In genomic region chr14:95394981-95395737, GRCh38 we compare ENCODE assay signal across 29 cellular contexts.
DNase-seq lines count a peak whose midpoint lies in the region; ATAC-seq and TF ChIP-seq lines count a peak whose summit lies in the region.
"Had no signal": no experiment of that assay in that cellular context is flagged by ENCODE, and none has a peak within 500 bp of the region (broad histone marks: within the 10 kb centered on the region; RNA-seq: fewer than 3 reads in every experiment).

No MANE protein-coding gene starts in this region.

- peaks cover 3% of the 10 kb centered on the region for H3K27me3 Mint-ChIP-seq in activated CD4-positive, alpha-beta T cell treated with anti-CD3 and anti-CD28 coated beads for 36 hours
- H3K27me3 Mint-ChIP-seq: effector memory CD8-positive, alpha-beta T cell had no signal

- no peaks in the 10 kb centered on the region for H3K36me3 ChIP-seq in HEK293 (ENCODE audit: control insufficient read depth in 2 of 2, insufficient read depth in 1 of 2, low read length in 2 of 2)
- H3K36me3 ChIP-seq in gastrocnemius medialis, result no peaks in the 10 kb centered on the region
- H3K36me3 ChIP-seq: ovary had no signal

- CTCF ChIA-PET in activated CD4-positive, alpha-beta T cell treated with anti-CD3 and anti-CD28 coated beads for 36 hours (lab: Charles Lee), result no interaction called here
- CTCF ChIA-PET in HEK293 (lab: Yijun Ruan, JAX), result interaction anchor here (1.3 kb wide), 1 partner anchor 37 kb away, joined by 4 read pairs; no protein-coding TSS in a partner anchor

- H3K27ac Mint-ChIP-seq in activated CD4-positive, alpha-beta T cell treated with anti-CD3 and anti-CD28 coated beads for 36 hours, result no peak overlapping the region
- H3K27ac Mint-ChIP-seq: effector memory CD8-positive, alpha-beta T cell; T-helper 1 cell treated with Interleukin-12 subunit alpha and Interleukin-12 subunit beta and Interleukin-4 antibody, amounts not matched to agents 30 μg/mL and 1 μg/mL, for 36 hours had no signal

- no peak for DNase-seq in activated CD4-positive, alpha-beta T cell treated with anti-CD3 and anti-CD28 coated beads for 36 hours
- no peak for DNase-seq in activated CD4-positive, alpha-beta T cell treated with anti-CD3 and anti-CD28 coated beads for 48 hours
- DNase-seq in gastrocnemius medialis, result peak; percentile 13 to 31
- no peak for DNase-seq in NCI-H774 (lab: John Stamatoyannopoulos, UW)
- DNase-seq: activated CD4-positive, alpha-beta T cell treated with anti-CD3 and anti-CD28 coated beads, Interleukin-2, amount 50 U/mL, for 1 hour; activated CD8-positive, alpha-beta memory T cell treated with anti-CD3 and anti-CD28 coated beads, Interleukin-2, amount 50 U/mL, for 48 hours; activated effector memory CD4-positive, alpha-beta T cell treated with anti-CD3 and anti-CD28 coated beads, Interleukin-2, amount 50 U/mL, for 16 hours; body of pancreas; effector memory CD8-positive, alpha-beta T cell; GF-D8; glutamatergic neuron; left colon; NCI-H1105 treated with DMSO at 0.1 percent for 48 hours; NCI-H2081 treated with DMSO at 0.1 percent for 48 hours; NCI-H510A; NK-92 treated with Interleukin-12 subunit alpha and Interleukin-12 subunit beta, amount 100 ng/mL, for 24 hours; ovary; right cardiac atrium; substantia nigra had no signal

- H3K4me1 Mint-ChIP-seq in activated CD4-positive, alpha-beta T cell treated with anti-CD3 and anti-CD28 coated beads for 36 hours, result peaks cover 2% of the 10 kb centered on the region

- no peak overlapping the region for H3K4me3 ChIP-seq in HEK293 (ENCODE audit: low read depth, low read length)
- H3K4me3 ChIP-seq in gastrocnemius medialis, result no peak overlapping the region
- H3K4me3 ChIP-seq: body of pancreas, ovary had no signal

- intact Hi-C loops in activated CD4-positive, alpha-beta T cell treated with anti-CD3 and anti-CD28 coated beads for 36 hours (cut with DNase I, micrococcal nuclease), result no loop called here
- intact Hi-C loops in gastrocnemius medialis (cut with DNase I; ENCODE audit: low total_unique reads), result no loop called here

- in situ Hi-C loops in gastrocnemius medialis (cut with MboI; ENCODE audit: low sequenced_read_pairs in 4 of 4), result no loop called here

- H3K36me3 Mint-ChIP-seq in activated CD4-positive, alpha-beta T cell treated with anti-CD3 and anti-CD28 coated beads for 36 hours (ENCODE audit: low read depth), result no peaks in the 10 kb centered on the region
- H3K36me3 Mint-ChIP-seq: mesothelial cell of epicardium had no signal

- H3K27me3 ChIP-seq in gastrocnemius medialis, result no peaks in the 10 kb centered on the region
- H3K27me3 ChIP-seq: body of pancreas, ovary had no signal

- H3K4me1 ChIP-seq in HEK293 (ENCODE audit: control insufficient read depth, insufficient read depth, low read length), result peaks cover 3% of the 10 kb centered on the region; the same call in 1 of the 2 replicates
- no peaks in the 10 kb centered on the region for H3K4me1 ChIP-seq in gastrocnemius medialis
- H3K4me1 ChIP-seq: body of pancreas had no signal

- POLR2A ChIA-PET in activated CD4-positive, alpha-beta T cell treated with anti-CD3 and anti-CD28 coated beads for 36 hours (lab: Charles Lee), result no interaction called here
- POLR2A ChIA-PET in HEK293 (lab: Yijun Ruan, JAX), result no interaction called here

- H3K27ac ChIP-seq in HEK293 (ENCODE audit: extremely low read depth, low read depth, low read length) (no peak overlapping the region), gastrocnemius medialis (no peak overlapping the region)
- H3K27ac ChIP-seq: body of pancreas, C4-2B, HL-60, ovary had no signal

- no peak for TF ChIP-seq POLR2A in gastrocnemius medialis (IDR thresholded peaks at IDR 0.05)

- peak; percentile 68 for ATAC-seq in activated CD4-positive, alpha-beta T cell treated with anti-CD3 and anti-CD28 coated beads for 36 hours
- peak; percentile 75 for ATAC-seq in esophagus mucosa
- ATAC-seq in gastrocnemius medialis, result peak; percentile 52 to 55
- ATAC-seq in HG03521 (IDR thresholded peaks at IDR 0.05; ENCODE audit: unreplicated experiment), result no peak
- ATAC-seq in HG03460 (IDR thresholded peaks at IDR 0.05; ENCODE audit: unreplicated experiment), result no peak
- ATAC-seq: body of pancreas; effector memory CD8-positive, alpha-beta T cell; HepG2; left colon had no signal

- no peak overlapping the region for H3K4me3 Mint-ChIP-seq in activated CD4-positive, alpha-beta T cell treated with anti-CD3 and anti-CD28 coated beads for 36 hours
- H3K4me3 Mint-ChIP-seq: effector memory CD8-positive, alpha-beta T cell; mesothelial cell of epicardium; nephron; T-helper 1 cell treated with Interleukin-12 subunit alpha and Interleukin-12 subunit beta and Interleukin-4 antibody, amounts not matched to agents 30 μg/mL and 1 μg/mL, for 36 hours had no signal

- H3K9me3 Mint-ChIP-seq in activated CD4-positive, alpha-beta T cell treated with anti-CD3 and anti-CD28 coated beads for 36 hours (ENCODE audit: low read depth), result peaks cover 6% of the 10 kb centered on the region
- H3K9me3 Mint-ChIP-seq: effector memory CD8-positive, alpha-beta T cell had no signal

- H3K9me3 ChIP-seq in HEK293 (ENCODE audit: control insufficient read depth, insufficient read depth, low read depth, low read length) (no peaks in the 10 kb centered on the region), gastrocnemius medialis (no peaks in the 10 kb centered on the region)
- H3K9me3 ChIP-seq: body of pancreas, ovary had no signal

- no peak for TF ChIP-seq CTCF in HEK293 (tag by site-specific recombination; IDR thresholded peaks at IDR 0.05)
- TF ChIP-seq CTCF in gastrocnemius medialis (IDR thresholded peaks at IDR 0.05 in 4 of 5, conservative IDR thresholded peaks at IDR 0.05 in 1 of 5), result no peak

TF ChIP-seq in HEK293, 187 proteins besides CTCF, POLR2A, EP300 and RAD21 (continues in another document):
- TF ChIP-seq ZNF223 (tag by site-specific recombination; IDR thresholded peaks at IDR 0.05) (no peak), ZNF16 (tag by site-specific recombination; IDR thresholded peaks at IDR 0.05; ENCODE audit: low read depth) (no peak), REST (tag by site-specific recombination; IDR thresholded peaks at IDR 0.05) (no peak), ZNF19 (tag by site-specific recombination; IDR thresholded peaks at IDR 0.05; ENCODE audit: low read depth) (no peak), PRDM6 (tag by site-specific recombination; IDR thresholded peaks at IDR 0.05) (no peak)
- TF ChIP-seq, protein P1, sequence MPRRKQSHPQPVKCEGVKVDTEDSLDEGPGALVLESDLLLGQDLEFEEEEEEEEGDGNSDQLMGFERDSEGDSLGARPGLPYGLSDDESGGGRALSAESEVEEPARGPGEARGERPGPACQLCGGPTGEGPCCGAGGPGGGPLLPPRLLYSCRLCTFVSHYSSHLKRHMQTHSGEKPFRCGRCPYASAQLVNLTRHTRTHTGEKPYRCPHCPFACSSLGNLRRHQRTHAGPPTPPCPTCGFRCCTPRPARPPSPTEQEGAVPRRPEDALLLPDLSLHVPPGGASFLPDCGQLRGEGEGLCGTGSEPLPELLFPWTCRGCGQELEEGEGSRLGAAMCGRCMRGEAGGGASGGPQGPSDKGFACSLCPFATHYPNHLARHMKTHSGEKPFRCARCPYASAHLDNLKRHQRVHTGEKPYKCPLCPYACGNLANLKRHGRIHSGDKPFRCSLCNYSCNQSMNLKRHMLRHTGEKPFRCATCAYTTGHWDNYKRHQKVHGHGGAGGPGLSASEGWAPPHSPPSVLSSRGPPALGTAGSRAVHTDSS (tag by site-specific recombination; IDR thresholded peaks at IDR 0.05), result no peak

Comparison
In these comparisons a context has a peak if more than half of its experiments do, and no peak if none do; other contexts are left out.
1. ATAC-seq: peak in activated CD4-positive, alpha-beta T cell treated with anti-CD3 and anti-CD28 coated beads for 36 hours (single experiment), esophagus mucosa (single experiment) and gastrocnemius medialis (2 of 2); none in HG03521 (single experiment) and HG03460 (single experiment).
2. DNase-seq: peak in gastrocnemius medialis (2 of 2); none in activated CD4-positive, alpha-beta T cell treated with anti-CD3 and anti-CD28 coated beads for 36 hours (single experiment), activated CD4-positive, alpha-beta T cell treated with anti-CD3 and anti-CD28 coated beads for 48 hours (single experiment) and NCI-H774 (single experiment).